In the genomic region with DNA sequence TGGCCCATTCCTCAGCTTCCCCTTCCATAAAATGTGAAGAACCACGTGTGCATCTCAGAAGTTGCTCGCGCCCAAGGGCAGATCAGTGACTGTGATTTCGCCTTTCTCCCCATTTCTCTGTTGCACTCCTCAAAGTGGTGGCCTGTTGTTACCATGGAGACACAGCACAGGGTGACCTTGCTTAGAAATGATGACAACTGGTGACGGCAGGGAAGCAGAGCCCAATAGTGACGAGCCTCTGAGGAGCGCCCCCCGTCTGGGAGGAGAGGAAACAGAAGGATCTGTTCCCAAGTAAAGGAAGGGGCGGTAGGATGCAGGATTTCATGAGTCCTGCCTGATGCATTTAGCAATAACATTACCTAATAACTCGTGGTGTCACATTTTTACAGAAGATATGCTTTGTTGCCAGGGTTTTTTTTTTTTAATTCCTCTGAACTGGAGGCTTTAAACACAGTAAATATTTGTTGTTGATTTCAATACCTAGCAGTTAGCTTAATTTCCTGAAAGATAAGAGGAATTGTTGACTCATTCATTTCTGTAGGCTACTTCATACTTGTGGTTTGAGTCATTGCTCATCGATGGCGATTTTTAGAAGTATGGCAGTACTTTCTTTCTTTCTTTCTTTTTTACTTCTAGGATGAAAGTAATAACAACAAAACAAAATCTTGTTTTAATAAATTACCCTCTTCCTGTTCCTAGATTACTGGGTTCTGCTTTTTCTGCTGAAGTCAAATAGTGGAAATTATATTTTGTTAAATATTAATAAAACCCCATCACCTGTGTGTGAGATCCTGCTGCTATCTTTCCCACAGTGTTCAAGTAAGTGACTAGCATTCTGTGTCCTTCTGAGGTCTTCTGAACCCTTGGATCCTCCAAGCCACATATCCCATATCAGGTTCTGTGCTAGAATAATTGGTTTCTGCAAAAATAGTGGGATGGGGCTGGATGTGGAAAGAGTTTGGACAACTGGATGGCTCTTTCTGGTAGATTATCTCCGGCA, we compare ENCODE assay signal across 8 cellular contexts. TPM values are rescaled to one million over a fixed set of nuclear protein-coding genes. Genes with fewer than 3 reads are reported as not detected.
DNase-seq lines count a peak whose midpoint lies in the region; ATAC-seq and TF ChIP-seq lines count a peak whose summit lies in the region.

No MANE protein-coding gene starts in this region.

- in situ Hi-C loops in GM13976 (cut with MboI; ENCODE audit: low sequenced_read_pairs, unreplicated experiment), result no loop called here

- peaks cover 86% of the 10 kb centered on the region for H3K4me1 Mint-ChIP-seq in stimulated activated naive CD8-positive, alpha-beta T cell treated with anti-CD3 and anti-CD28 coated beads, Interleukin-15, Interleukin-2, amounts not matched to agents 100 ng/mL and 50 ng/mL, for 24 hours (ENCODE audit: low read depth)

- H3K4me3 ChIP-seq in Peyer's patch, result no peak overlapping the region

- no peaks in the 10 kb centered on the region for H3K27me3 ChIP-seq in Peyer's patch

- H3K9me3 Mint-ChIP-seq in stimulated activated naive CD8-positive, alpha-beta T cell treated with anti-CD3 and anti-CD28 coated beads, Interleukin-15, Interleukin-2, amounts not matched to agents 100 ng/mL and 50 ng/mL, for 24 hours, result peaks cover 3% of the 10 kb centered on the region

- TF ChIP-seq POLR2A in Peyer's patch (IDR thresholded peaks at IDR 0.05), result no peak

- peak; percentile 54 for DNase-seq in GM13976 (ENCODE audit: low spot score)
- DNase-seq in HS-27A (ENCODE audit: low read depth), result peak; percentile 54
- peak; percentile 66 for DNase-seq in amniotic stem cell (lab: John Stamatoyannopoulos, UW)
- DNase-seq in hepatic stellate cell (ENCODE audit: low spot score), result peak; percentile 59
- DNase-seq in Peyer's patch, result no peak
- no peak for DNase-seq in NCI-H1105 treated with DMSO at 0.1 percent for 48 hours (lab: John Stamatoyannopoulos, UW)

- H3K36me3 Mint-ChIP-seq in stimulated activated naive CD8-positive, alpha-beta T cell treated with anti-CD3 and anti-CD28 coated beads, Interleukin-15, Interleukin-2, amounts not matched to agents 100 ng/mL and 50 ng/mL, for 24 hours (ENCODE audit: low read depth), result peaks cover 20% of the 10 kb centered on the region

- TF ChIP-seq CTCF in GM13976 (IDR thresholded peaks at IDR 0.05; ENCODE audit: borderline replicate concordance, control extremely low read depth, extremely low read depth, insufficient read depth, missing control alignments), result no peak
- no peak for TF ChIP-seq CTCF in Peyer's patch (IDR thresholded peaks at IDR 0.05)

- H3K27ac Mint-ChIP-seq in stimulated activated naive CD8-positive, alpha-beta T cell treated with anti-CD3 and anti-CD28 coated beads, Interleukin-15, Interleukin-2, amounts not matched to agents 100 ng/mL and 50 ng/mL, for 24 hours, result peak overlapping the region; percentile 86

- H3K4me3 Mint-ChIP-seq in stimulated activated naive CD8-positive, alpha-beta T cell treated with anti-CD3 and anti-CD28 coated beads, Interleukin-15, Interleukin-2, amounts not matched to agents 100 ng/mL and 50 ng/mL, for 24 hours, result peak overlapping the region; percentile 47

- H3K27me3 Mint-ChIP-seq in stimulated activated naive CD8-positive, alpha-beta T cell treated with anti-CD3 and anti-CD28 coated beads, Interleukin-15, Interleukin-2, amounts not matched to agents 100 ng/mL and 50 ng/mL, for 24 hours, result no peaks in the 10 kb centered on the region

- no peaks in the 10 kb centered on the region for H3K36me3 ChIP-seq in Peyer's patch

- H3K27ac ChIP-seq in Peyer's patch, result peak overlapping the region in 2 of 4 donors; percentile 46 to 71

- H3K9me3 ChIP-seq in Peyer's patch, result no peaks in the 10 kb centered on the region

- peak; percentile 61 for ATAC-seq in GM21576 (IDR thresholded peaks at IDR 0.05; ENCODE audit: unreplicated experiment)

- H3K4me1 ChIP-seq in Peyer's patch, result peaks cover 0 to 75% (median 4%) of the 10 kb centered on the region in 4 donors

RNA-seq across cellular contexts. Expression of a gene that starts 36.0 kb away (rescaled TPM):
- 10 to 100 TPM; 27.0 to 44.6 (median 36.3) TPM for total RNA-seq in Peyer's patch

Comparison
In these comparisons a context has a peak if more than half of its experiments do, and no peak if none do; other contexts are left out.
1. DNase-seq: peak in GM13976 (single experiment), HS-27A (single experiment), amniotic stem cell (single experiment) and hepatic stellate cell (single experiment); none in Peyer's patch (0 of 3) and NCI-H1105 treated with DMSO at 0.1 percent for 48 hours (single experiment).